Comparison of ENCODE assay signal across 25 cellular contexts in the genomic region with DNA sequence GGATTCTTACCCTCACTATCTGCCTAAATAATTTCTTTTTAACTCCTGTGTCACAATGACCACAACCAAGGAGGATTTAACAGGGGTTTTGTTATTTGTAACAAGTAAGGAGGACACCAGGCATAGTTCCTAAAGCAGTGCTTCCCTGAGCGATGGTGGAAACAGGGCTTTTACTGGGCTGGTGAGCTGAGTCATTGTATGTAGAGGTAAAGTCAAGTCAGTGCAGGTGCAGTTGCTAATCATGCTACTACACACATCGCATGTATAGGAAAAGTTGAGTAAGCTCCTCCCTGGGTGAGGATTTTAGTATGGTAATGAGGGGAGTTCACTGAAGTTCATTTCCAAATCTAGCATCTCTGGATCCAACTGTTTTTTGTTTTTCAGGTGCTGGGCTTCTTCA. TPM values are rescaled to one million over a fixed set of nuclear protein-coding genes. Genes with fewer than 3 reads are reported as not detected.
"Had no signal": no experiment of that assay in that cellular context is flagged by ENCODE, and none has a peak within 500 bp of the region (broad histone marks: within the 10 kb centered on the region; RNA-seq: fewer than 3 reads in every experiment).

No MANE protein-coding gene starts in this region.

- H3K27ac Mint-ChIP-seq: stimulated activated naive CD8-positive, alpha-beta T cell treated with anti-CD3 and anti-CD28 coated beads, Interleukin-15, amount 100 ng/mL, for 72 hours had no signal

- H3K4me1 Mint-ChIP-seq: stimulated activated naive CD8-positive, alpha-beta T cell treated with anti-CD3 and anti-CD28 coated beads, Interleukin-15, amount 100 ng/mL, for 72 hours had no signal

- H3K4me1 ChIP-seq: psoas muscle, suprapubic skin had no signal

- H3K9me3 ChIP-seq: psoas muscle, suprapubic skin had no signal

- H3K36me3 ChIP-seq: brain microvascular endothelial cell, suprapubic skin had no signal

- DNase-seq: activated CD4-positive, alpha-beta T cell treated with anti-CD3 and anti-CD28 coated beads, Interleukin-2, amount 50 U/mL, for 1 hour; activated CD8-positive, alpha-beta memory T cell treated with anti-CD3 and anti-CD28 coated beads for 24 hours; activated CD8-positive, alpha-beta memory T cell treated with anti-CD3 and anti-CD28 coated beads, Interleukin-2, amount 50 U/mL, for 48 hours; activated effector memory CD4-positive, alpha-beta T cell treated with anti-CD3 and anti-CD28 coated beads, Interleukin-2, amount 50 U/mL, for 16 hours; activated naive CD4-positive, alpha-beta T cell treated with anti-CD3 and anti-CD28 coated beads, Interleukin-2, amount 50 U/mL, for 16 hours; activated T-cell treated with anti-CD3 and anti-CD28 coated beads, Interleukin-2, amount 50 U/mL, for 48 hours; aorta; brain microvascular endothelial cell; cortex of kidney; effector memory CD4-positive, alpha-beta T cell; foreskin melanocyte; glutamatergic neuron; hypothalamus; islet precursor cell; midbrain; psoas muscle; right cardiac atrium; stimulated activated CD4-positive, alpha-beta T cell treated with anti-CD3 and anti-CD28 coated beads, Interleukin-15, amount 100 ng/mL, for 24 hours; stimulated activated CD4-positive, alpha-beta T cell treated with anti-CD3 and anti-CD28 coated beads, Interleukin-2, amount 100 ng/mL, for 48 hours; stimulated activated naive CD8-positive, alpha-beta T cell treated with anti-CD3 and anti-CD28 coated beads, Interleukin-15, amount 100 ng/mL, for 72 hours; trophoblast cell had no signal

- H3K9me3 Mint-ChIP-seq: stimulated activated naive CD8-positive, alpha-beta T cell treated with anti-CD3 and anti-CD28 coated beads, Interleukin-15, amount 100 ng/mL, for 72 hours had no signal

- H3K27ac ChIP-seq: brain microvascular endothelial cell, psoas muscle, skin epidermis, suprapubic skin had no signal

- H3K4me3 Mint-ChIP-seq: neural crest cell; stimulated activated naive CD8-positive, alpha-beta T cell treated with anti-CD3 and anti-CD28 coated beads, Interleukin-15, amount 100 ng/mL, for 72 hours had no signal

- H3K4me3 ChIP-seq: lung, psoas muscle, skin epidermis, suprapubic skin had no signal

- H3K27me3 ChIP-seq: brain microvascular endothelial cell, suprapubic skin had no signal

- ATAC-seq: psoas muscle; right cardiac atrium; stimulated activated naive CD8-positive, alpha-beta T cell treated with anti-CD3 and anti-CD28 coated beads, Interleukin-15, amount 100 ng/mL, for 72 hours had no signal

RNA-seq across cellular contexts. Expression of gene ABCA13, which starts 22.9 kb away (rescaled TPM):
- total RNA-seq: right cardiac atrium had no signal
- polyA plus RNA-seq: aorta, psoas muscle, right cardiac atrium had no signal
